Comparison of ENCODE assay signal across 23 cellular contexts in the genomic region with DNA sequence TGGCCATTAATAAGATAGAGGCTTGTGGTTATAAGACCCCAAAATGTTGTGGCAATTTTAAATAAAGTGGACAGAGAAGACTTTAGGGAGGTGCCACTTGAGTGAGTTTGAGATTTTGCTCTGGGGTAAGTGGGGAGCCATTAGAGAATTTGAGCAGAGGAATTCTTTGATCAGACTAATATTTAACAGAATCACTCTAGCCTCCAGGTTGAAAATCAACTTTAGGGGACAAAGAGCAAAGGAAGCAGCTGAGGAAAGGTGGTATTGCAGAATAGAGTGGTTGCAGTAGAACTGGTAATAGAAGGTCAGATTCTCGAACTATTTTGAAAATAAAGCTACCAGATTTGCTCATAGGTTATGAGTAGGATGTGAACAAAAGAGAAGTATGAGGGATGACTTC.
"Had no signal": no experiment of that assay in that cellular context is flagged by ENCODE, and none has a peak within 500 bp of the region (broad histone marks: within the 10 kb centered on the region; RNA-seq: fewer than 3 reads in every experiment).

No MANE protein-coding gene starts in this region.

- H3K27ac ChIP-seq: SJSA1, SK-N-MC had no signal

- H3K4me3 ChIP-seq: K562, MG63, SJSA1, SK-N-MC had no signal

- H3K27ac Mint-ChIP-seq: IgD-negative memory B cell had no signal

- H3K4me1 Mint-ChIP-seq: IgD-negative memory B cell had no signal

- H3K27me3 ChIP-seq: MG63, SJSA1 had no signal

- H3K4me1 ChIP-seq: SJSA1 had no signal

- FAIRE-seq: K562, RCC 7860 had no signal

- H3K36me3 Mint-ChIP-seq: IgD-negative memory B cell had no signal

- H3K4me3 Mint-ChIP-seq: IgD-negative memory B cell had no signal

- DNase-seq: MG63, NCI-H1092, NCI-H1105 treated with DMSO at 0.1 percent for 48 hours, NCI-H1417 treated with DMSO at 0.1 percent for 48 hours, NCI-H146, NCI-H1694 treated with DMSO at 0.1 percent for 48 hours, NCI-H1930, NCI-H2081, NCI-H2107, NCI-H2227 treated with DMSO at 0.1 percent for 48 hours, NCI-H510A, NCI-H524 treated with DMSO at 0.1 percent for 48 hours, NCI-H69, NCI-H774, Right ventricle myocardium superior, RPMI8226, SIG-M5, SW 1271 had no signal

- ATAC-seq: K562 had no signal

- H3K9me3 Mint-ChIP-seq: IgD-negative memory B cell had no signal

- H3K36me3 ChIP-seq: MG63, SJSA1 had no signal

- H3K9me3 ChIP-seq: MG63, SJSA1 had no signal
